Comparison of ENCODE assay signal across 17 cellular contexts in the genomic region with DNA sequence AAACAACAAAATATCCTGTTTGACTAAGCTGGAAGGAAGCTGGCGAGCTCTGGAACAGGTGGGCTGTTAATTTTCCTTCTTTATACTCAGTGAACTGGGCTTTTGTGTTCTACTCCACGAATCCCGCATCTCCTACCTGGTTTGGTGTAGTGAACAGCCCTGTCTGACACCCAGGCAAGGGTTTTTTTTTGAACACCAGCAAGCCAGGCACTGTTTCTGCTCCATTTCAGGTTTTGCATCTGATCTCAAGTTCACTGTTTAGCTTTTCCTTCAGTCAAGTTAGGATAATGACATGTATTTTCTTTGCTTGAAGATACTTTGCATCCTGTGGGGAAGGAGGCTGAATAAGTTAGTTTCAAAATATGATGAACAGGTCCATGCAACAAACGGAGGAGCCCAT.
DNase-seq lines count a peak whose midpoint lies in the region; ATAC-seq and TF ChIP-seq lines count a peak whose summit lies in the region.
"Had no signal": no experiment of that assay in that cellular context is flagged by ENCODE, and none has a peak within 500 bp of the region (broad histone marks: within the 10 kb centered on the region; RNA-seq: fewer than 3 reads in every experiment).

No MANE protein-coding gene starts in this region.

- in situ Hi-C loops in G401 (cut with HindIII; ENCODE audit: low sequenced_read_pairs) = no loop called here

- POLR2A ChIA-PET in activated CD8-positive, alpha-beta T cell treated with anti-CD3 and anti-CD28 coated beads, Interleukin-2, amount 10 ng/mL, durations not matched to agents 7 days and 5 days (lab: Charles Lee) = no interaction called here
- POLR2A ChIA-PET in activated CD8-positive, alpha-beta T cell treated with anti-CD3 and anti-CD28 coated beads for 36 hours (lab: Charles Lee) = no interaction called here

- ATAC-seq in activated CD8-positive, alpha-beta T cell treated with anti-CD3 and anti-CD28 coated beads, Interleukin-2, amount 10 ng/mL, durations not matched to agents 7 days and 5 days = no peak
- no peak for ATAC-seq in activated CD8-positive, alpha-beta T cell treated with anti-CD3 and anti-CD28 coated beads for 36 hours
- ATAC-seq: A549, SK-N-SH treated with all-trans-retinoic acid at 6 μM for 48 hours had no signal

- intact Hi-C loops in activated CD8-positive, alpha-beta T cell treated with anti-CD3 and anti-CD28 coated beads for 36 hours (cut with micrococcal nuclease) = no loop called here

- H3K27ac ChIP-seq in KOPT-K1 (ENCODE audit: low read depth, low read length, poor library complexity, severe bottlenecking) = peak overlapping the region; percentile 44
- H3K27ac ChIP-seq in caudate nucleus (ENCODE audit: low read depth, low read length) = peak overlapping the region; percentile 85
- H3K27ac ChIP-seq: A549, KMS-11 had no signal

- no peaks in the 10 kb centered on the region for H3K4me1 Mint-ChIP-seq in activated CD8-positive, alpha-beta T cell treated with anti-CD3 and anti-CD28 coated beads, Interleukin-2, amount 10 ng/mL, durations not matched to agents 7 days and 5 days (ENCODE audit: low read depth)
- peaks cover 31% of the 10 kb centered on the region for H3K4me1 Mint-ChIP-seq in activated CD8-positive, alpha-beta T cell treated with anti-CD3 and anti-CD28 coated beads for 36 hours (ENCODE audit: low read depth)

- H3K4me3 Mint-ChIP-seq in activated CD8-positive, alpha-beta T cell treated with anti-CD3 and anti-CD28 coated beads, Interleukin-2, amount 10 ng/mL, durations not matched to agents 7 days and 5 days = no peak overlapping the region
- H3K4me3 Mint-ChIP-seq in activated CD8-positive, alpha-beta T cell treated with anti-CD3 and anti-CD28 coated beads for 36 hours = no peak overlapping the region

- H3K27me3 Mint-ChIP-seq in activated CD8-positive, alpha-beta T cell treated with anti-CD3 and anti-CD28 coated beads, Interleukin-2, amount 10 ng/mL, durations not matched to agents 7 days and 5 days (ENCODE audit: low read depth) = no peaks in the 10 kb centered on the region
- no peaks in the 10 kb centered on the region for H3K27me3 Mint-ChIP-seq in activated CD8-positive, alpha-beta T cell treated with anti-CD3 and anti-CD28 coated beads for 36 hours

- CTCF ChIA-PET in activated CD8-positive, alpha-beta T cell treated with anti-CD3 and anti-CD28 coated beads, Interleukin-2, amount 10 ng/mL, durations not matched to agents 7 days and 5 days (lab: Charles Lee) = no interaction called here
- CTCF ChIA-PET in activated CD8-positive, alpha-beta T cell treated with anti-CD3 and anti-CD28 coated beads for 36 hours (lab: Charles Lee) = interaction anchor here (0.7 kb wide), 1 partner anchor 782 kb away, joined by 3 read pairs; no protein-coding TSS in a partner anchor

- no peaks in the 10 kb centered on the region for H3K9me3 Mint-ChIP-seq in activated CD8-positive, alpha-beta T cell treated with anti-CD3 and anti-CD28 coated beads, Interleukin-2, amount 10 ng/mL, durations not matched to agents 7 days and 5 days (ENCODE audit: insufficient read depth)
- no peaks in the 10 kb centered on the region for H3K9me3 Mint-ChIP-seq in activated CD8-positive, alpha-beta T cell treated with anti-CD3 and anti-CD28 coated beads for 36 hours

- no peaks in the 10 kb centered on the region for H3K9me3 ChIP-seq in KOPT-K1 (ENCODE audit: insufficient read depth, low read length, poor library complexity, severe bottlenecking)
- H3K9me3 ChIP-seq: A549, MG63 had no signal

- H3K36me3 Mint-ChIP-seq in activated CD8-positive, alpha-beta T cell treated with anti-CD3 and anti-CD28 coated beads, Interleukin-2, amount 10 ng/mL, durations not matched to agents 7 days and 5 days (ENCODE audit: low read depth) = no peaks in the 10 kb centered on the region
- H3K36me3 Mint-ChIP-seq in activated CD8-positive, alpha-beta T cell treated with anti-CD3 and anti-CD28 coated beads for 36 hours (ENCODE audit: low read depth) = peaks cover 2% of the 10 kb centered on the region

- H3K36me3 ChIP-seq in KOPT-K1 (ENCODE audit: insufficient read depth, low read length) = no peaks in the 10 kb centered on the region
- H3K36me3 ChIP-seq: MG63 had no signal

- H3K27ac Mint-ChIP-seq in activated CD8-positive, alpha-beta T cell treated with anti-CD3 and anti-CD28 coated beads, Interleukin-2, amount 10 ng/mL, durations not matched to agents 7 days and 5 days = peak overlapping the region; percentile 11
- no peak overlapping the region for H3K27ac Mint-ChIP-seq in activated CD8-positive, alpha-beta T cell treated with anti-CD3 and anti-CD28 coated beads for 36 hours

- DNase-seq in activated CD8-positive, alpha-beta T cell treated with anti-CD3 and anti-CD28 coated beads, Interleukin-2, amount 10 ng/mL, durations not matched to agents 7 days and 5 days = no peak
- no peak for DNase-seq in activated CD8-positive, alpha-beta T cell treated with anti-CD3 and anti-CD28 coated beads for 36 hours
- peak in 3 of 61 donors; percentile 7 to 33 (median 18) for DNase-seq in caudate nucleus (lab: John Stamatoyannopoulos, UW)
- no peak for DNase-seq in NCI-H774 (lab: John Stamatoyannopoulos, UW)
- DNase-seq in G401 (ENCODE audit: low spot score) = no peak
- no peak for DNase-seq in COLO829 (ENCODE audit: low spot score)
- DNase-seq: C1 segment of cervical spinal cord, MG63, NCI-H1092, NCI-H1694, NCI-H345, OCI-M1, SHP77 treated with DMSO at 0.1 percent for 48 hours had no signal

- TF ChIP-seq CTCF in activated CD8-positive, alpha-beta T cell treated with anti-CD3 and anti-CD28 coated beads for 36 hours (IDR thresholded peaks at IDR 0.05) = no peak
